ENCODE assay signal across 10 cellular contexts in the genomic region with DNA sequence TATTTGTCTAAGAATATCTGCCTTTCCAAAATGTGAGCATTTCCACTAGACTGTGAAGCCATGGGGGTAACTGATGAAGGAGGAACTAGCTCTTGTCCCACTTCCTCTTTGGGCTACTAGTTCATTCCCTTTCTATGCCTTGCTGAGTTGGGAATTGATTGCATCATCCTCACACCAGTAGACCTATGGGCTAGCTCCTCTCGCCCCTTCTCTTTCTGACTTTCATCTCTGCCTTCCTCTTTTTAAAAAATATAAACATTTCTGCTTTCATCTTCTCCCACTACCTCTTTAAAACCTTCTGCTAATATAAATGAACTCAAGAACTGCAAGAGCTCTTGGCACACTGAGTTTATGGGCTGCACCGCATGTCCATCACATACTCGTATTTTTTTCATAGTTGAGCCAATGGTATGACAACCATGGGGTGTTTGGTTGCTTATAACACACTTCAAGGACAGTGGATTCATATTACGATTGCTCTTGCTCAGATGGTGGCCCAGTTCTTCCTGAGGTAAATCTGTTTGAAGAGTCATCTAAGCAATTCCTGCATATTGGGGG.
A peak's percentile ranks its signal among the peaks of the same experiment; 100 is the strongest.
DNase-seq lines count a peak whose midpoint lies in the region; ATAC-seq and TF ChIP-seq lines count a peak whose summit lies in the region.
"Had no signal": no experiment of that assay in that cellular context is flagged by ENCODE, and none has a peak within 500 bp of the region (broad histone marks: within the 10 kb centered on the region; RNA-seq: fewer than 3 reads in every experiment).

No MANE protein-coding gene starts in this region.

- 77 to 92% methylated on average over 3 to 4 of the region's 4 CpGs for WGBS in endodermal cell (ENCODE audit: insufficient coverage in 1 of 2, insufficient read length in 1 of 2), 2 experiments

- H3K27ac ChIP-seq in endodermal cell (ENCODE audit: low read depth, low read length): no peak overlapping the region

- H3K27ac Mint-ChIP-seq in endodermal cell: no peak overlapping the region

- no peak overlapping the region for H3K4me3 Mint-ChIP-seq in endodermal cell

- ATAC-seq in HG03342 (IDR thresholded peaks at IDR 0.05; ENCODE audit: unreplicated experiment) (peak; percentile 36), mucosa of descending colon (peak; percentile 43), HG02588 (IDR thresholded peaks at IDR 0.05; ENCODE audit: unreplicated experiment) (no peak)

- intact Hi-C loops in mucosa of descending colon (cut with DNase I, micrococcal nuclease): no loop called here

- no peak overlapping the region for H3K9ac ChIP-seq in endodermal cell (ENCODE audit: extremely low read depth, low read length, poor library complexity, severe bottlenecking)

- no peaks in the 10 kb centered on the region for H3K36me3 Mint-ChIP-seq in endodermal cell (ENCODE audit: low read depth)

- DNase-seq in GDM1 (lab: John Stamatoyannopoulos, UW) (peak; percentile 67), SW480 (ENCODE audit: low spot score) (peak; percentile 16), mucosa of descending colon (no peak), endodermal cell (no peak), inferior parietal cortex (ENCODE audit: extremely low spot score) (no peak), HPDE6-E6E7 (ENCODE audit: extremely low spot score) (no peak)
- DNase-seq: foreskin melanocyte, right cardiac atrium had no signal

- no peaks in the 10 kb centered on the region for H3K36me3 ChIP-seq in mucosa of descending colon (ENCODE audit: low read depth)
- H3K36me3 ChIP-seq in endodermal cell (ENCODE audit: control insufficient read depth, insufficient read depth, low read length): no peaks in the 10 kb centered on the region

- H3K9me3 Mint-ChIP-seq in endodermal cell: no peaks in the 10 kb centered on the region

- H3K4me1 ChIP-seq in mucosa of descending colon (ENCODE audit: low read depth) (no peaks in the 10 kb centered on the region), endodermal cell (ENCODE audit: control insufficient read depth, insufficient read depth, low read length) (peaks cover 4% of the 10 kb centered on the region)

- peaks cover 18% of the 10 kb centered on the region for H3K4me1 Mint-ChIP-seq in endodermal cell

- no peaks in the 10 kb centered on the region for H3K27me3 Mint-ChIP-seq in endodermal cell (ENCODE audit: insufficient read depth)

- H3K4me3 ChIP-seq in mucosa of descending colon (no peak overlapping the region), endodermal cell (ENCODE audit: low read length) (no peak overlapping the region)

- TF ChIP-seq CTCF in mucosa of descending colon (IDR thresholded peaks at IDR 0.05): no peak
- TF ChIP-seq CTCF in endodermal cell (conservative IDR thresholded peaks at IDR 0.05): no peak

- H3K27me3 ChIP-seq in endodermal cell (ENCODE audit: control insufficient read depth, insufficient read depth, low read length, poor library complexity, severe bottlenecking): no peaks in the 10 kb centered on the region

- H3K9me3 ChIP-seq in mucosa of descending colon: no peaks in the 10 kb centered on the region
- no peaks in the 10 kb centered on the region for H3K9me3 ChIP-seq in endodermal cell (ENCODE audit: control insufficient read depth, low read length)

Comparison
In these comparisons a context has a peak if more than half of its experiments do, and no peak if none do; other contexts are left out.
1. DNase-seq: peak in GDM1 (single experiment) and SW480 (single experiment); none in mucosa of descending colon (0 of 3), endodermal cell (single experiment), inferior parietal cortex (single experiment) and HPDE6-E6E7 (single experiment).